Comparison of ENCODE assay signal across 27 cellular contexts in genomic region chr13:110627351-110627750, GRCh38. TPM values are rescaled to one million over a fixed set of nuclear protein-coding genes. Genes with fewer than 3 reads are reported as not detected.
DNase-seq lines count a peak whose midpoint lies in the region; ATAC-seq and TF ChIP-seq lines count a peak whose summit lies in the region.
"Had no signal": no experiment of that assay in that cellular context is flagged by ENCODE, and none has a peak within 500 bp of the region (broad histone marks: within the 10 kb centered on the region; RNA-seq: fewer than 3 reads in every experiment).

No MANE protein-coding gene starts in this region.

- peak; percentile 57 for DNase-seq in mammary epithelial cell
- no peak for DNase-seq in breast epithelium (ENCODE audit: low spot score in 2 of 2)
- DNase-seq in central memory CD8-positive, alpha-beta T cell (ENCODE audit: low spot score in 2 of 2), result no peak
- DNase-seq in kidney tubule cell (ENCODE audit: low spot score), result peak; percentile 69
- no peak for DNase-seq in transverse colon
- no peak for DNase-seq in AG08396 (ENCODE audit: low spot score)
- DNase-seq in EL, result no peak
- DNase-seq in NCI-H1048 (lab: John Stamatoyannopoulos, UW), result no peak
- DNase-seq: activated CD4-positive, alpha-beta T cell treated with anti-CD3 and anti-CD28 coated beads for 48 hours; activated T-cell treated with anti-CD3 and anti-CD28 coated beads for 4 hours; CD8-positive, alpha-beta memory T cell; effector CD8-positive, alpha-beta T cell; erythroblast; HCEC 1CT; kidney glomerular epithelial cell; lower lobe of right lung; NCI-H1417; NCI-H2029 treated with DMSO at 0.1 percent for 48 hours; NCI-H2227 treated with DMSO at 0.1 percent for 48 hours; NCI-H526 treated with DMSO at 0.1 percent for 48 hours; SIG-M5; stimulated activated naive CD4-positive, alpha-beta T cell; testis had no signal

- intact Hi-C loops in mammary epithelial cell (cut with micrococcal nuclease) (no loop called here), breast epithelium (cut with DNase I; ENCODE audit: low total_unique reads) (no loop called here), transverse colon (cut with DNase I; ENCODE audit: low total_unique reads) (no loop called here)

- no peak overlapping the region for H3K4me3 Mint-ChIP-seq in central memory CD8-positive, alpha-beta T cell
- H3K4me3 Mint-ChIP-seq: activated naive CD4-positive, alpha-beta T cell treated with anti-CD3 and anti-CD28 coated beads, Interleukin-2, amount 50 U/mL, for 24 hours had no signal

- H4K20me1 ChIP-seq in mammary epithelial cell (ENCODE audit: insufficient read depth, low read length), result no peaks in the 10 kb centered on the region

- H3K4me1 Mint-ChIP-seq in central memory CD8-positive, alpha-beta T cell, result peaks cover 58% of the 10 kb centered on the region

- no peak overlapping the region for H2AFZ ChIP-seq in mammary epithelial cell (ENCODE audit: low read depth, low read length)

- H3K27ac Mint-ChIP-seq in central memory CD8-positive, alpha-beta T cell (ENCODE audit: low read depth), result peak overlapping the region; percentile 0

- no peaks in the 10 kb centered on the region for H3K27me3 Mint-ChIP-seq in central memory CD8-positive, alpha-beta T cell
- H3K27me3 Mint-ChIP-seq: activated naive CD4-positive, alpha-beta T cell treated with anti-CD3 and anti-CD28 coated beads, Interleukin-2, amount 50 U/mL, for 24 hours; CD8-positive, alpha-beta memory T cell had no signal

- H3K9me3 Mint-ChIP-seq in central memory CD8-positive, alpha-beta T cell, result no peaks in the 10 kb centered on the region
- H3K9me3 Mint-ChIP-seq: activated naive CD4-positive, alpha-beta T cell treated with anti-CD3 and anti-CD28 coated beads, Interleukin-2, amount 50 U/mL, for 24 hours; CD8-positive, alpha-beta memory T cell had no signal

- H3K9me3 ChIP-seq in mammary epithelial cell (replicated peaks; ENCODE audit: insufficient read depth, low read length) (no peaks in the 10 kb centered on the region), breast epithelium (no peaks in the 10 kb centered on the region), transverse colon (no peaks in the 10 kb centered on the region)
- H3K9me3 ChIP-seq: lower lobe of right lung, testis, vagina had no signal

- H3K4me3 ChIP-seq in mammary epithelial cell (replicated peaks in 1 of 3; ENCODE audit: insufficient read depth in 1 of 3, low read depth in 2 of 3, low read length in 3 of 3) (no peak overlapping the region), breast epithelium (no peak overlapping the region), transverse colon (no peak overlapping the region)
- H3K4me3 ChIP-seq: coronary artery, lower lobe of right lung, testis, vagina had no signal

- 67% methylated on average over 8 of the region's 8 CpGs for WGBS in mammary epithelial cell (ENCODE audit: low coverage, missing lambda C conversion rate)
- 86 to 96% methylated on average over 7 to 8 of the region's 8 CpGs for WGBS in transverse colon (ENCODE audit: low coverage in 1 of 2), 2 donors

- H3K36me3 ChIP-seq in mammary epithelial cell (ENCODE audit: insufficient read depth, low read length) (peaks cover 9% of the 10 kb centered on the region), breast epithelium (peaks cover 3% of the 10 kb centered on the region), transverse colon (peaks cover 0 to 16% (median 2%) of the 10 kb centered on the region in 4 donors)

- H3K27ac ChIP-seq in mammary epithelial cell (ENCODE audit: insufficient read depth, low read depth, low read length) (no peak overlapping the region), breast epithelium (no peak overlapping the region), transverse colon (peak overlapping the region; percentile 73 to 82 (median 76))
- H3K27ac ChIP-seq: coronary artery, lower lobe of right lung, testis, vagina had no signal

- H3K9ac ChIP-seq in mammary epithelial cell (ENCODE audit: insufficient read depth, low read length), result no peak overlapping the region

- dilution Hi-C loops in mammary epithelial cell (cut with HindIII; ENCODE audit: low sequenced_read_pairs), result no loop called here

- no peak for TF ChIP-seq EP300 in transverse colon (IDR thresholded peaks at IDR 0.05; ENCODE audit: low read depth)

- no TSS peak for BruUV-seq in mammary epithelial cell (replicated peaks; lab: Mats Ljungman, UMichigan)

- CTCF ChIA-PET in mammary epithelial cell (lab: Charles Lee; ENCODE audit: low non-redundant PET), result no interaction called here

- H3K4me1 ChIP-seq in mammary epithelial cell (ENCODE audit: insufficient read depth, low read length) (peaks cover 13% of the 10 kb centered on the region), breast epithelium (no peaks in the 10 kb centered on the region), transverse colon (peaks cover 13 to 50% (median 34%) of the 10 kb centered on the region in 4 donors)
- H3K4me1 ChIP-seq: lower lobe of right lung had no signal

- H3K4me2 ChIP-seq in mammary epithelial cell (ENCODE audit: insufficient read depth, low read depth, low read length), result no peak overlapping the region

- ATAC-seq in central memory CD8-positive, alpha-beta T cell (replicated peaks; ENCODE audit: extremely low read depth, poor library complexity, severe bottlenecking), result no peak
- ATAC-seq: HepG2 had no signal

- TF ChIP-seq CTCF in mammary epithelial cell (conservative IDR thresholded peaks at IDR 0.05 in 1 of 2, IDR thresholded peaks at IDR 0.05 in 1 of 2; ENCODE audit: extremely low read depth in 1 of 2, insufficient read depth in 1 of 2, low read depth in 1 of 2, low read length in 2 of 2) (no peak), breast epithelium (IDR thresholded peaks at IDR 0.05) (no peak), transverse colon (IDR thresholded peaks at IDR 0.05) (no peak)

- TF ChIP-seq POLR2A in breast epithelium (IDR thresholded peaks at IDR 0.05) (no peak), transverse colon (IDR thresholded peaks at IDR 0.05) (no peak)

- peaks cover 20% of the 10 kb centered on the region for H3K36me3 Mint-ChIP-seq in central memory CD8-positive, alpha-beta T cell (ENCODE audit: insufficient read depth)

- no peaks in the 10 kb centered on the region for H3K27me3 ChIP-seq in mammary epithelial cell (ENCODE audit: insufficient read depth, low read length)
- H3K27me3 ChIP-seq in breast epithelium, result no peaks in the 10 kb centered on the region
- H3K27me3 ChIP-seq in transverse colon, result no peaks in the 10 kb centered on the region
- H3K27me3 ChIP-seq: testis, vagina had no signal

- peaks cover 94% of the 10 kb centered on the region for H3K79me2 ChIP-seq in mammary epithelial cell (ENCODE audit: insufficient read depth, low read length)

- in situ Hi-C loops in mammary epithelial cell (cut with MboI; ENCODE audit: low sequenced_read_pairs in 2 of 2) (no loop called here), transverse colon (cut with MboI; ENCODE audit: low pct_ligation_motif_present in 1 of 4, low pct_unique_long_range_greater_than_20kb in 1 of 4, low sequenced_read_pairs in 3 of 4) (no loop called here)

RNA-seq across cellular contexts. Expression of gene NAXD, which starts 12.0 kb away (rescaled TPM):
- total RNA-seq in mammary epithelial cell, result 10 to 100 TPM; 18.3 to 27.0 TPM
- polyA plus RNA-seq in mammary epithelial cell, result 19.5 TPM
- 7.5 TPM for polyA minus RNA-seq in mammary epithelial cell
- 10 to 100 TPM; 23.4 to 34.8 (median 32.1) TPM for total RNA-seq in breast epithelium
- 10 to 100 TPM; 12.9 to 37.8 (median 33.3) TPM for total RNA-seq in transverse colon

Comparison
In these comparisons a context has a peak if more than half of its experiments do, and no peak if none do; other contexts are left out.
1. DNase-seq: peak in mammary epithelial cell (single experiment) and kidney tubule cell (single experiment); none in breast epithelium (0 of 2), central memory CD8-positive, alpha-beta T cell (0 of 2), transverse colon (single experiment), AG08396 (single experiment), EL (single experiment) and NCI-H1048 (single experiment).
2. H3K27ac ChIP-seq: peak in transverse colon (4 of 4); none in mammary epithelial cell (single experiment) and breast epithelium (0 of 2).